15 cellular contexts compared by ENCODE assay signal in the genomic region with DNA sequence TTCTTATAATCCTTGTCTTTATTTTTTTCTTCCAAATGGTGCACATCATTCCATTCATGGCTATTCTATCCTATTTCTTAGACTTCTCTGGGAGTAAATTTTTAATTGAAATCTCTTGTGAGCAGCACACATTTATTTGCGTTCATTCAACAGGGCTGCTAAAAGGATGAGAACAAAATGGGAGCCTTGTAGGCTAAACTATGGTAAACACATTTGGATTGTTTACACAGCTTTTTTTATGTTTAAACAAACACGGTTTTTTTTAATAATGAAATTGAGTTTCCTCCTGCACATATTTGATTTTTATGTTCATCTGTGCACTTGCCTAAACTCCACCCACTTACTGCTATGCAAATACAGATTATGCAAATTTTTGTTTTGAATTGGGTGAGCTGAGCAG.
"Had no signal": no experiment of that assay in that cellular context is flagged by ENCODE, and none has a peak within 500 bp of the region (broad histone marks: within the 10 kb centered on the region; RNA-seq: fewer than 3 reads in every experiment).

No MANE protein-coding gene starts in this region.

- H3K4me1 Mint-ChIP-seq: activated naive CD4-positive, alpha-beta T cell treated with anti-CD3 and anti-CD28 coated beads, Interleukin-2, amount 10 ng/mL, durations not matched to agents 7 days and 5 days had no signal

- H3K27me3 Mint-ChIP-seq: activated naive CD4-positive, alpha-beta T cell treated with anti-CD3 and anti-CD28 coated beads, Interleukin-2, amount 10 ng/mL, durations not matched to agents 7 days and 5 days; dendritic cell treated with granulocyte-macrophage colony-stimulating factor and Interleukin-4, amounts not matched to agents 40 ng/mL and 50 ng/mL, for 4 days; effector memory CD8-positive, alpha-beta T cell; naive thymus-derived CD8-positive, alpha-beta T cell had no signal

- DNase-seq: activated naive CD4-positive, alpha-beta T cell treated with anti-CD3 and anti-CD28 coated beads, Interleukin-2, amount 10 ng/mL, durations not matched to agents 7 days and 5 days; cerebellar nuclear complex; effector memory CD8-positive, alpha-beta T cell; foreskin melanocyte; mesenchymal stem cell; naive thymus-derived CD8-positive, alpha-beta T cell; pancreas; sigmoid colon; spleen; stomach; testis; upper lobe of left lung had no signal

- H3K4me3 Mint-ChIP-seq: activated naive CD4-positive, alpha-beta T cell treated with anti-CD3 and anti-CD28 coated beads, Interleukin-2, amount 10 ng/mL, durations not matched to agents 7 days and 5 days; dendritic cell treated with granulocyte-macrophage colony-stimulating factor and Interleukin-4, amounts not matched to agents 40 ng/mL and 50 ng/mL, for 4 days; effector memory CD8-positive, alpha-beta T cell; naive thymus-derived CD8-positive, alpha-beta T cell had no signal

- ATAC-seq: activated CD4-positive, CD25-positive, alpha-beta regulatory T cell treated with anti-CD3 and anti-CD28 coated beads, Interleukin-2, amount 50 U/mL, for 24 hours; effector memory CD8-positive, alpha-beta T cell; naive thymus-derived CD8-positive, alpha-beta T cell had no signal

- H3K27ac Mint-ChIP-seq: activated naive CD4-positive, alpha-beta T cell treated with anti-CD3 and anti-CD28 coated beads, Interleukin-2, amount 10 ng/mL, durations not matched to agents 7 days and 5 days; activated T-helper 2 cell treated with anti-CD3 and anti-CD28 coated beads, Interferon-gamma antibody, Interleukin-2, Interleukin-4, amounts not matched to agents 10 μg/mL and 5 μg/mL and 100 μg/mL, durations not matched to agents 14 hours and 24 hours and 36 hours; dendritic cell treated with granulocyte-macrophage colony-stimulating factor and Interleukin-4, amounts not matched to agents 40 ng/mL and 50 ng/mL, for 4 days; effector memory CD8-positive, alpha-beta T cell; naive thymus-derived CD8-positive, alpha-beta T cell had no signal

- H3K9me3 Mint-ChIP-seq: dendritic cell treated with granulocyte-macrophage colony-stimulating factor and Interleukin-4, amounts not matched to agents 40 ng/mL and 50 ng/mL, for 4 days had no signal
